In the genomic region with DNA sequence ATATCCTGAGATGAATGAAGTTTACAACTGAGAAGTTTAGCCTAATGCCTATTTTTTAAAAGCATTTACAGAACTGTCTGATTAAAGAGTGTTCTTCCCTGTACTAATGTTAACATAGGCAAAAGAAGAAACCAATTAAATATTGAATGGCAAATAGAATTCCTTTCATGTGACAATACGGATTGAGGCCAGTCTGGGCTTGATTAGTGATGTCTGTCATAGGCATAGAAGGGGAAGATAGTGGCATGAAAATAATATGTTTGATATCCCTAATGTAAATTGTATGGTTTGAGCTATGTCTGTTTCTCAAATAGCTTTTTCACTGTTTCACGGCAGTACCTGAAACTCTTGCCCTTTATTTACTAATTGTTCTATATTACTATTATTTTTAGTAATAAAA, we compare ENCODE assay signal across 1 cellular context.
TF ChIP-seq lines count a peak whose summit lies in the region.

No MANE protein-coding gene starts in this region.

TF ChIP-seq in K562, 482 proteins besides CTCF, POLR2A, EP300 and RAD21 (continued from another document):
- TF ChIP-seq, protein P1, sequence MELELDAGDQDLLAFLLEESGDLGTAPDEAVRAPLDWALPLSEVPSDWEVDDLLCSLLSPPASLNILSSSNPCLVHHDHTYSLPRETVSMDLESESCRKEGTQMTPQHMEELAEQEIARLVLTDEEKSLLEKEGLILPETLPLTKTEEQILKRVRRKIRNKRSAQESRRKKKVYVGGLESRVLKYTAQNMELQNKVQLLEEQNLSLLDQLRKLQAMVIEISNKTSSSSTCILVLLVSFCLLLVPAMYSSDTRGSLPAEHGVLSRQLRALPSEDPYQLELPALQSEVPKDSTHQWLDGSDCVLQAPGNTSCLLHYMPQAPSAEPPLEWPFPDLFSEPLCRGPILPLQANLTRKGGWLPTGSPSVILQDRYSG (tag; conservative IDR thresholded peaks at IDR 0.05; ENCODE audit: low read depth) = no peak
- TF ChIP-seq ETV5 (CRISPR knock-in tag; IDR thresholded peaks at IDR 0.05; ENCODE audit: low read depth) = no peak
- TF ChIP-seq, protein P2, sequence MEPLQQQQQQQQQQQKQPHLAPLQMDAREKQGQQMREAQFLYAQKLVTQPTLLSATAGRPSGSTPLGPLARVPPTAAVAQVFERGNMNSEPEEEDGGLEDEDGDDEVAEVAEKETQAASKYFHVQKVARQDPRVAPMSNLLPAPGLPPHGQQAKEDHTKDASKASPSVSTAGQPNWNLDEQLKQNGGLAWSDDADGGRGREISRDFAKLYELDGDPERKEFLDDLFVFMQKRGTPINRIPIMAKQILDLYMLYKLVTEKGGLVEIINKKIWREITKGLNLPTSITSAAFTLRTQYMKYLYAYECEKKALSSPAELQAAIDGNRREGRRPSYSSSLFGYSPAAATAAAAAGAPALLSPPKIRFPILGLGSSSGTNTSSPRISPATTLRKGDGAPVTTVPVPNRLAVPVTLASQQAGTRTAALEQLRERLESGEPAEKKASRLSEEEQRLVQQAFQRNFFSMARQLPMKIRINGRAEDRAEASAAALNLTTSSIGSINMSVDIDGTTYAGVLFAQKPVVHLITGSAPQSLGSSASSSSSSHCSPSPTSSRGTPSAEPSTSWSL (CRISPR knock-in tag; IDR thresholded peaks at IDR 0.05; ENCODE audit: borderline replicate concordance) = no peak
- TF ChIP-seq ZNF174 (CRISPR knock-in tag; IDR thresholded peaks at IDR 0.05) = no peak
- no peak for TF ChIP-seq C11orf30 (IDR thresholded peaks at IDR 0.05; ENCODE audit: low read depth)
- TF ChIP-seq EP400 (IDR thresholded peaks at IDR 0.05) = no peak
- TF ChIP-seq NBN (IDR thresholded peaks at IDR 0.05; ENCODE audit: low read depth) = no peak
- TF ChIP-seq SMARCA5 (IDR thresholded peaks at IDR 0.05) = no peak
